In the genomic region with DNA sequence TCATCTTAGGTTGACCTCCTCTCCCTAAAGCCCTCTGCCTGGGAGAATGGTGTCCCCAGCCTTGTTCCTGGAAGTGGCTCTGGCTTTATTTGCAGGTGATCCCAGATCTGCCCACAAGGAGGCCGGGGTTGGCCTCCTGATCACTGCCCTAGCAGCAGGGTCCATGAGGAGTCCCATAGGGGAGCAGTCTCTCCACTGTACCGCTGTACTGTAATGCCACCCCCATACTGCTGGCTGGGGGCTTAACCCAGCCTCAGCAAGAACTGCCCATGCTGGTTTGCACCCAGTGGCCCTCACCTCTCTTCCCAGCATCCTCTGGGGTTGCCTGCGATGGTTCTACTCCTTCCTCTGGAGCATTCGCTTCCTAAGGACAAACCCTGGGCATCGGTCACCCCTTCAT, we compare ENCODE assay signal across 11 cellular contexts.
DNase-seq lines count a peak whose midpoint lies in the region; ATAC-seq and TF ChIP-seq lines count a peak whose summit lies in the region.
"Had no signal": no experiment of that assay in that cellular context is flagged by ENCODE, and none has a peak within 500 bp of the region (broad histone marks: within the 10 kb centered on the region; RNA-seq: fewer than 3 reads in every experiment).

No MANE protein-coding gene starts in this region.

- H3K27ac Mint-ChIP-seq in central memory CD8-positive, alpha-beta T cell (ENCODE audit: low read depth): peak overlapping the region; percentile 46
- peak overlapping the region; percentile 74 for H3K27ac Mint-ChIP-seq in nephron progenitor cell
- H3K27ac Mint-ChIP-seq: activated naive CD8-positive, alpha-beta T cell treated with anti-CD3 and anti-CD28 coated beads, Interleukin-2, amount 50 U/mL, for 24 hours had no signal

- peaks cover 14% of the 10 kb centered on the region for H3K36me3 Mint-ChIP-seq in central memory CD8-positive, alpha-beta T cell (ENCODE audit: insufficient read depth)
- H3K36me3 Mint-ChIP-seq in nephron progenitor cell (ENCODE audit: low read depth): peaks cover 9% of the 10 kb centered on the region

- H3K9me3 Mint-ChIP-seq in central memory CD8-positive, alpha-beta T cell: no peaks in the 10 kb centered on the region
- H3K9me3 Mint-ChIP-seq in nephron progenitor cell: no peaks in the 10 kb centered on the region
- H3K9me3 Mint-ChIP-seq: activated naive CD8-positive, alpha-beta T cell treated with anti-CD3 and anti-CD28 coated beads, Interleukin-2, amount 50 U/mL, for 24 hours had no signal

- H3K27me3 ChIP-seq in GM06990 (replicated peaks; ENCODE audit: control insufficient read depth, insufficient read depth, low read length): no peaks in the 10 kb centered on the region

- H3K4me1 Mint-ChIP-seq in central memory CD8-positive, alpha-beta T cell: peaks cover 24% of the 10 kb centered on the region
- H3K4me1 Mint-ChIP-seq in nephron progenitor cell: peaks cover 53% of the 10 kb centered on the region

- no peak overlapping the region for H3K4me3 Mint-ChIP-seq in central memory CD8-positive, alpha-beta T cell
- H3K4me3 Mint-ChIP-seq in nephron progenitor cell: no peak overlapping the region
- H3K4me3 Mint-ChIP-seq: activated naive CD8-positive, alpha-beta T cell treated with anti-CD3 and anti-CD28 coated beads, Interleukin-2, amount 50 U/mL, for 24 hours had no signal

- DNase-seq in GM06990 (ENCODE audit: extremely low read depth, insufficient read length) (no peak), KBM-7 (peak; percentile 46), nephron progenitor cell (no peak), NCI-H1417 (lab: John Stamatoyannopoulos, UW) (no peak)
- no peak for DNase-seq in central memory CD8-positive, alpha-beta T cell (ENCODE audit: low spot score in 2 of 2)
- DNase-seq: activated naive CD8-positive, alpha-beta T cell treated with anti-CD3 and anti-CD28 coated beads, Interleukin-2, amount 50 U/mL, for 24 hours; T1000 had no signal

- no peak overlapping the region for H3K4me3 ChIP-seq in GM06990 (replicated peaks; ENCODE audit: low read depth, low read length)
- H3K4me3 ChIP-seq: thoracic aorta had no signal

- in situ Hi-C loops in KBM-7 (cut with MboI; ENCODE audit: low pct_unique_long_range_greater_than_20kb, low sequenced_read_pairs): no loop called here

- no peaks in the 10 kb centered on the region for H3K36me3 ChIP-seq in GM06990 (ENCODE audit: control insufficient read depth, insufficient read depth, low read length)
- H3K36me3 ChIP-seq: thoracic aorta had no signal

- TF ChIP-seq CTCF in GM06990 (IDR thresholded peaks at IDR 0.05; ENCODE audit: insufficient read depth, low read length, poor library complexity, severe bottlenecking): peak; percentile 12
- peak; percentile 5 for TF ChIP-seq CTCF in nephron progenitor cell (IDR thresholded peaks at IDR 0.05)

- no peak for ATAC-seq in central memory CD8-positive, alpha-beta T cell (replicated peaks; ENCODE audit: extremely low read depth, poor library complexity, severe bottlenecking)
- ATAC-seq in HG02981 (IDR thresholded peaks at IDR 0.05; ENCODE audit: unreplicated experiment): no peak
- ATAC-seq in GM19397 (IDR thresholded peaks at IDR 0.05; ENCODE audit: unreplicated experiment): no peak
- ATAC-seq in HG02588 (IDR thresholded peaks at IDR 0.05; ENCODE audit: unreplicated experiment): no peak
- ATAC-seq: activated naive CD8-positive, alpha-beta T cell treated with anti-CD3 and anti-CD28 coated beads, Interleukin-2, amount 50 U/mL, for 24 hours had no signal

- no peaks in the 10 kb centered on the region for H3K27me3 Mint-ChIP-seq in central memory CD8-positive, alpha-beta T cell
- peaks cover 7% of the 10 kb centered on the region for H3K27me3 Mint-ChIP-seq in nephron progenitor cell (ENCODE audit: low read depth, poor library complexity)
- H3K27me3 Mint-ChIP-seq: activated naive CD8-positive, alpha-beta T cell treated with anti-CD3 and anti-CD28 coated beads, Interleukin-2, amount 50 U/mL, for 24 hours had no signal
